ENCODE assay signal across 9 cellular contexts in genomic region chr12:50032516-50033316, GRCh38.
A peak's percentile ranks its signal among the peaks of the same experiment; 100 is the strongest.
DNase-seq lines count a peak whose midpoint lies in the region; ATAC-seq lines count a peak whose summit lies in the region.
"Had no signal": no experiment of that assay in that cellular context is flagged by ENCODE, and none has a peak within 500 bp of the region (broad histone marks: within the 10 kb centered on the region; RNA-seq: fewer than 3 reads in every experiment).

No MANE protein-coding gene starts in this region.

- peak overlapping the region; percentile 2 for H3K4me3 Mint-ChIP-seq in central memory CD8-positive, alpha-beta T cell
- peak overlapping the region; percentile 32 for H3K4me3 Mint-ChIP-seq in stimulated activated naive CD8-positive, alpha-beta T cell treated with anti-CD3 and anti-CD28 coated beads, Interleukin-15, Interleukin-2, amounts not matched to agents 100 ng/mL and 50 ng/mL, for 24 hours

- H3K27ac Mint-ChIP-seq in central memory CD8-positive, alpha-beta T cell (ENCODE audit: low read depth), result no peak overlapping the region
- no peak overlapping the region for H3K27ac Mint-ChIP-seq in stimulated activated naive CD8-positive, alpha-beta T cell treated with anti-CD3 and anti-CD28 coated beads, Interleukin-15, Interleukin-2, amounts not matched to agents 100 ng/mL and 50 ng/mL, for 24 hours

- in situ Hi-C loops in KBM-7 (cut with MboI; ENCODE audit: low pct_unique_long_range_greater_than_20kb, low sequenced_read_pairs), result no loop called here

- H3K36me3 Mint-ChIP-seq in central memory CD8-positive, alpha-beta T cell (ENCODE audit: insufficient read depth), result no peaks in the 10 kb centered on the region
- no peaks in the 10 kb centered on the region for H3K36me3 Mint-ChIP-seq in stimulated activated naive CD8-positive, alpha-beta T cell treated with anti-CD3 and anti-CD28 coated beads, Interleukin-15, Interleukin-2, amounts not matched to agents 100 ng/mL and 50 ng/mL, for 24 hours (ENCODE audit: low read depth)

- ATAC-seq in central memory CD8-positive, alpha-beta T cell (replicated peaks; ENCODE audit: extremely low read depth, poor library complexity, severe bottlenecking), result no peak
- ATAC-seq in GM21526 (IDR thresholded peaks at IDR 0.05; ENCODE audit: low FRiP score, unreplicated experiment), result no peak

- H3K4me1 Mint-ChIP-seq in central memory CD8-positive, alpha-beta T cell, result no peaks in the 10 kb centered on the region
- no peaks in the 10 kb centered on the region for H3K4me1 Mint-ChIP-seq in stimulated activated naive CD8-positive, alpha-beta T cell treated with anti-CD3 and anti-CD28 coated beads, Interleukin-15, Interleukin-2, amounts not matched to agents 100 ng/mL and 50 ng/mL, for 24 hours (ENCODE audit: low read depth)

- H3K9me3 Mint-ChIP-seq in central memory CD8-positive, alpha-beta T cell, result no peaks in the 10 kb centered on the region
- H3K9me3 Mint-ChIP-seq in stimulated activated naive CD8-positive, alpha-beta T cell treated with anti-CD3 and anti-CD28 coated beads, Interleukin-15, Interleukin-2, amounts not matched to agents 100 ng/mL and 50 ng/mL, for 24 hours, result no peaks in the 10 kb centered on the region

- H3K27me3 Mint-ChIP-seq in central memory CD8-positive, alpha-beta T cell, result peaks cover 37% of the 10 kb centered on the region
- H3K27me3 Mint-ChIP-seq in stimulated activated naive CD8-positive, alpha-beta T cell treated with anti-CD3 and anti-CD28 coated beads, Interleukin-15, Interleukin-2, amounts not matched to agents 100 ng/mL and 50 ng/mL, for 24 hours, result peaks cover 24% of the 10 kb centered on the region

- DNase-seq in KBM-7 (peak; percentile 54), left kidney (ENCODE audit: low read depth, low spot score) (peak; percentile 67), COLO668 (lab: John Stamatoyannopoulos, UW; ENCODE audit: unreplicated experiment) (no peak), SIG-M5 (lab: John Stamatoyannopoulos, UW) (no peak)
- DNase-seq in central memory CD8-positive, alpha-beta T cell (ENCODE audit: low spot score in 2 of 2), result no peak
- DNase-seq: cortex of kidney, NCI-H1694 treated with DMSO at 0.1 percent for 48 hours had no signal

Comparison
In these comparisons a context has a peak if more than half of its experiments do, and no peak if none do; other contexts are left out.
1. DNase-seq: peak in KBM-7 (single experiment) and left kidney (single experiment); none in central memory CD8-positive, alpha-beta T cell (0 of 2), COLO668 (single experiment) and SIG-M5 (single experiment).